Comparison of ENCODE assay signal across 9 cellular contexts in genomic region chr16:2056681-2057407, GRCh38. TPM values are rescaled to one million over a fixed set of nuclear protein-coding genes. Genes with fewer than 3 reads are reported as not detected.
DNase-seq lines count a peak whose midpoint lies in the region; ATAC-seq and TF ChIP-seq lines count a peak whose summit lies in the region.
"Had no signal": no experiment of that assay in that cellular context is flagged by ENCODE, and none has a peak within 500 bp of the region (broad histone marks: within the 10 kb centered on the region; RNA-seq: fewer than 3 reads in every experiment).

No MANE protein-coding gene starts in this region.

- no peak overlapping the region for H3K27ac ChIP-seq in PC-3 (ENCODE audit: low read length)
- H3K27ac ChIP-seq in smooth muscle cell (ENCODE audit: low read depth), result no peak overlapping the region

- no peaks in the 10 kb centered on the region for H3K79me2 ChIP-seq in PC-3 (ENCODE audit: low read length)
- H3K79me2 ChIP-seq in smooth muscle cell (ENCODE audit: low read depth), result no peaks in the 10 kb centered on the region

- H3K4me1 ChIP-seq in PC-3 (ENCODE audit: insufficient read depth, low read length) (no peaks in the 10 kb centered on the region), smooth muscle cell (ENCODE audit: low read depth) (no peaks in the 10 kb centered on the region)

- H3F3A ChIP-seq in PC-3 (ENCODE audit: low read length, unreplicated experiment) (no peaks in the 10 kb centered on the region), smooth muscle cell (ENCODE audit: low read depth) (no peaks in the 10 kb centered on the region)

- no peaks in the 10 kb centered on the region for H3K9me3 ChIP-seq in PC-3 (ENCODE audit: low read length)
- no peaks in the 10 kb centered on the region for H3K9me3 ChIP-seq in smooth muscle cell (replicated peaks; ENCODE audit: low read depth)

- H3K9me2 ChIP-seq in PC-3 (replicated peaks; ENCODE audit: low read length), result no peaks in the 10 kb centered on the region

- peak; percentile 1 for DNase-seq in NCI-H2171 treated with DMSO at 0.1 percent for 48 hours (lab: John Stamatoyannopoulos, UW)
- no peak for DNase-seq in NCI-H2171 (lab: John Stamatoyannopoulos, UW)
- no peak for DNase-seq in PC-3
- DNase-seq in fibroblast of villous mesenchyme (ENCODE audit: low read depth), result no peak
- no peak for DNase-seq in smooth muscle cell (lab: John Stamatoyannopoulos, UW; ENCODE audit: unreplicated experiment)
- no peak for DNase-seq in Kasumi-1 (lab: John Stamatoyannopoulos, UW)
- DNase-seq in T1000 (lab: John Stamatoyannopoulos, UW), result no peak
- DNase-seq: effector CD4-positive, alpha-beta T cell had no signal

- H3K36me3 ChIP-seq in PC-3 (ENCODE audit: low read depth, low read length), result no peaks in the 10 kb centered on the region; the same call in 1 of the 2 replicates
- H3K36me3 ChIP-seq in smooth muscle cell (ENCODE audit: low read depth), result no peaks in the 10 kb centered on the region

- H3K27me3 ChIP-seq in PC-3 (ENCODE audit: low read length), result no peaks in the 10 kb centered on the region
- H3K27me3 ChIP-seq in smooth muscle cell (ENCODE audit: low read depth), result no peaks in the 10 kb centered on the region

- H4K20me1 ChIP-seq in PC-3 (ENCODE audit: low read length), result no peaks in the 10 kb centered on the region
- H4K20me1 ChIP-seq in smooth muscle cell (ENCODE audit: low read depth), result no peaks in the 10 kb centered on the region

- H2AFZ ChIP-seq in PC-3 (ENCODE audit: low read length) (no peak overlapping the region), smooth muscle cell (ENCODE audit: low read depth) (no peak overlapping the region)

- no peak overlapping the region for H3K9ac ChIP-seq in PC-3 (ENCODE audit: low read length)
- H3K9ac ChIP-seq in smooth muscle cell (ENCODE audit: low read depth), result no peak overlapping the region

- POLR2A ChIA-PET in PC-3 (lab: Charles Lee; ENCODE audit: unreplicated experiment), result interaction anchor here (0.9 kb wide), 1 partner anchor 9 kb away, joined by 3 read pairs; the partner anchor contains the start of genes NTHL1 and TSC2

- CTCF ChIA-PET in PC-3 (lab: Charles Lee), result interaction anchor here (0.6 to 1.7 kb wide), 4 partner anchors 25 to 84 kb away, joined by 3 to 4 read pairs (median 4); no protein-coding TSS in a partner anchor

- WGBS in smooth muscle cell (ENCODE audit: low lambda C conversion rate), result 93% methylated on average over 19 of the region's 19 CpGs

- BruUV-seq in PC-3 (replicated peaks; lab: Mats Ljungman, UMichigan), result no TSS peak

- ATAC-seq in PC-3, result peak; percentile 77
- no peak for ATAC-seq in HG03520 (IDR thresholded peaks at IDR 0.05; ENCODE audit: unreplicated experiment)

- H3K4me3 ChIP-seq in PC-3 (ENCODE audit: low read length) (no peak overlapping the region), fibroblast of villous mesenchyme (ENCODE audit: low read depth, low read length) (no peak overlapping the region), smooth muscle cell (no peak overlapping the region)

- H3K4me2 ChIP-seq in PC-3 (ENCODE audit: low read length) (no peak overlapping the region), smooth muscle cell (no peak overlapping the region)

- TF ChIP-seq CTCF in PC-3 (conservative IDR thresholded peaks at IDR 0.05; ENCODE audit: low read depth, low read length), result peak; percentile 24; the same call in 1 of the 2 replicates
- peak; percentile 41 for TF ChIP-seq CTCF in fibroblast of villous mesenchyme (IDR thresholded peaks at IDR 0.05; ENCODE audit: insufficient read depth, low read depth, low read length)
- TF ChIP-seq CTCF in smooth muscle cell (IDR thresholded peaks at IDR 0.05; ENCODE audit: borderline replicate concordance, insufficient read depth, poor library complexity, severe bottlenecking), result peak; percentile 8

- intact Hi-C loops in PC-3 (cut with micrococcal nuclease), result loop anchor here (2.0 kb wide), 1 partner anchor 34 kb away; no protein-coding TSS in a partner anchor

RNA-seq across cellular contexts. Expression of gene TSC2, which starts 9.1 kb away (rescaled TPM):
- total RNA-seq in PC-3 (2014; rRNA removed) (59.3 and 64.4 TPM in 2 replicates), fibroblast of villous mesenchyme (62.6 and 69.9 TPM in 2 replicates), smooth muscle cell (29.7 and 64.5 TPM in 2 replicates)
- polyA plus RNA-seq in smooth muscle cell, result 74.7 and 110 TPM in 2 replicates

RNA-seq across cellular contexts. Expression of gene NTHL1, which starts 9.2 kb away (rescaled TPM):
- total RNA-seq in PC-3 (2014; rRNA removed) (87.1 and 90.1 TPM in 2 replicates), fibroblast of villous mesenchyme (25.5 and 31.9 TPM in 2 replicates), smooth muscle cell (14.6 and 23.8 TPM in 2 replicates)
- polyA plus RNA-seq in smooth muscle cell, result 36.5 and 39.3 TPM in 2 replicates

RNA-seq across cellular contexts. Expression of gene NHERF2, which starts 30.1 kb away (rescaled TPM):
- total RNA-seq in PC-3 (2014; rRNA removed) (145 and 160 TPM in 2 replicates), fibroblast of villous mesenchyme (52.7 and 59.3 TPM in 2 replicates), smooth muscle cell (14.4 and 21.8 TPM in 2 replicates)
- 40.2 and 56.8 TPM in 2 replicates for polyA plus RNA-seq in smooth muscle cell

RNA-seq across cellular contexts. Expression of gene NPW, which starts 37.3 kb away (rescaled TPM):
- total RNA-seq in PC-3 (2014; rRNA removed) (3.8 and 5.6 TPM in 2 replicates), fibroblast of villous mesenchyme (0.32 and 1.3 TPM in 2 replicates), smooth muscle cell (13.1 and 30.9 TPM in 2 replicates)
- 185 and 193 TPM in 2 replicates for polyA plus RNA-seq in smooth muscle cell

RNA-seq across cellular contexts. Expression of gene ZNF598, which starts 47.2 kb away (rescaled TPM):
- 44.4 and 60.1 TPM in 2 replicates for total RNA-seq in PC-3 (2014; rRNA removed)
- total RNA-seq in fibroblast of villous mesenchyme, result 23.5 and 27.6 TPM in 2 replicates
- total RNA-seq in smooth muscle cell, result 23.2 and 27.2 TPM in 2 replicates
- polyA plus RNA-seq in smooth muscle cell, result 27.9 and 32.7 TPM in 2 replicates
